ENCODE assay signal across 8 cellular contexts in genomic region chr2:163374282-163374681, GRCh38.
"Had no signal": no experiment of that assay in that cellular context is flagged by ENCODE, and none has a peak within 500 bp of the region (broad histone marks: within the 10 kb centered on the region; RNA-seq: fewer than 3 reads in every experiment).

No MANE protein-coding gene starts in this region.

- H3K27ac ChIP-seq: GM23248 had no signal

- H3K9me3 Mint-ChIP-seq: H9, HFFc6 had no signal

- H3K36me3 ChIP-seq: HAP-1 had no signal

- H3K27ac Mint-ChIP-seq: H9, HFFc6 had no signal

- H3K4me3 ChIP-seq: GM23248, HAP-1 had no signal

- DNase-seq: GM23248, GOT3, H7, H9, HCEC 1CT, HFFc6 had no signal

- H2AFZ ChIP-seq: GM23248 had no signal

- H3K4me3 Mint-ChIP-seq: H9, HFFc6 had no signal

- ATAC-seq: HCT116 had no signal

- H3K9me3 ChIP-seq: HAP-1 had no signal
